ENCODE assay signal across 4 cellular contexts in genomic region chr2:113515995-113516394, GRCh38. TPM values are rescaled to one million over a fixed set of nuclear protein-coding genes. Genes with fewer than 3 reads are reported as not detected.
"Had no signal": no experiment of that assay in that cellular context is flagged by ENCODE, and none has a peak within 500 bp of the region (broad histone marks: within the 10 kb centered on the region; RNA-seq: fewer than 3 reads in every experiment).

No MANE protein-coding gene starts in this region.

RNA-seq across cellular contexts. Expression of gene FOXD4L1, which starts 17.5 kb away (rescaled TPM):
- total RNA-seq: kidney epithelial cell, left ventricle myocardium superior, lower leg skin, mesenteric fat pad had no signal
